ENCODE assay signal across 19 cellular contexts in genomic region chr12:118144499-118144898, GRCh38.
"Had no signal": no experiment of that assay in that cellular context is flagged by ENCODE, and none has a peak within 500 bp of the region (broad histone marks: within the 10 kb centered on the region; RNA-seq: fewer than 3 reads in every experiment).

No MANE protein-coding gene starts in this region.

- H3K27me3 Mint-ChIP-seq: activated B cell treated with CpG ODN at 0.5 μM for 24 hours; activated naive CD8-positive, alpha-beta T cell treated with anti-CD3 and anti-CD28 coated beads for 36 hours; stimulated activated naive CD8-positive, alpha-beta T cell treated with anti-CD3 and anti-CD28 coated beads, Interleukin-15, amount 100 ng/mL, for 72 hours had no signal

- H3K27ac Mint-ChIP-seq: nephron; T-helper 1 cell treated with Interleukin-12 subunit alpha and Interleukin-12 subunit beta and Interleukin-4 antibody, amounts not matched to agents 30 μg/mL and 1 μg/mL, for 36 hours had no signal

- H3K4me1 Mint-ChIP-seq: nephron had no signal

- H3K27ac ChIP-seq: breast epithelium, coronary artery, esophagus squamous epithelium, left ventricle myocardium inferior, suprapubic skin had no signal

- H3K9me3 Mint-ChIP-seq: activated B cell treated with CpG ODN at 0.5 μM for 24 hours; activated naive CD8-positive, alpha-beta T cell treated with anti-CD3 and anti-CD28 coated beads for 36 hours; nephron; stimulated activated naive CD8-positive, alpha-beta T cell treated with anti-CD3 and anti-CD28 coated beads, Interleukin-15, amount 100 ng/mL, for 72 hours; T-helper 1 cell treated with Interleukin-12 subunit alpha and Interleukin-12 subunit beta and Interleukin-4 antibody, amounts not matched to agents 30 μg/mL and 1 μg/mL, for 36 hours had no signal

- H3K4me3 Mint-ChIP-seq: activated B cell treated with CpG ODN at 0.5 μM for 24 hours; activated naive CD8-positive, alpha-beta T cell treated with anti-CD3 and anti-CD28 coated beads for 36 hours; nephron; stimulated activated naive CD8-positive, alpha-beta T cell treated with anti-CD3 and anti-CD28 coated beads, Interleukin-15, amount 100 ng/mL, for 72 hours; T-helper 1 cell treated with Interleukin-12 subunit alpha and Interleukin-12 subunit beta and Interleukin-4 antibody, amounts not matched to agents 30 μg/mL and 1 μg/mL, for 36 hours had no signal

- DNase-seq: activated B cell treated with CpG ODN at 0.5 μM for 24 hours; activated CD4-positive, alpha-beta T cell treated with anti-CD3 and anti-CD28 coated beads for 4 hours; activated CD4-positive, alpha-beta T cell treated with anti-CD3 and anti-CD28 coated beads, Interleukin-2, amount 50 U/mL, for 48 hours; activated effector memory CD4-positive, alpha-beta T cell treated with anti-CD3 and anti-CD28 coated beads, Interleukin-2, amount 50 U/mL, for 16 hours; activated naive CD8-positive, alpha-beta T cell treated with anti-CD3 and anti-CD28 coated beads for 36 hours; amniotic stem cell; esophagus squamous epithelium; gastrocnemius medialis; hippocampal formation; left ventricle myocardium inferior; midbrain; nucleus accumbens; stimulated activated CD4-positive, alpha-beta T cell treated with anti-CD3 and anti-CD28 coated beads, Interleukin-2, amount 100 ng/mL, for 48 hours; stimulated activated naive CD8-positive, alpha-beta T cell treated with anti-CD3 and anti-CD28 coated beads, Interleukin-15, amount 100 ng/mL, for 72 hours had no signal

- ATAC-seq: stimulated activated naive CD8-positive, alpha-beta T cell treated with anti-CD3 and anti-CD28 coated beads, Interleukin-15, amount 100 ng/mL, for 72 hours had no signal
